In genomic region chr22:32985899-32986772, GRCh38 we compare ENCODE assay signal across 8 cellular contexts.
DNase-seq lines count a peak whose midpoint lies in the region; ATAC-seq and TF ChIP-seq lines count a peak whose summit lies in the region.

No MANE protein-coding gene starts in this region.

- H3K4me3 Mint-ChIP-seq in mesothelial cell of epicardium, result no peak overlapping the region

- no peaks in the 10 kb centered on the region for H3K36me3 ChIP-seq in stomach smooth muscle (ENCODE audit: control insufficient read depth in 2 of 2, insufficient read depth in 2 of 2, low read length in 2 of 2)

- peak overlapping the region; percentile 86 for H3K27ac Mint-ChIP-seq in mesothelial cell of epicardium

- H3K4me1 ChIP-seq in stomach smooth muscle (ENCODE audit: control insufficient read depth, insufficient read depth, low read length), result peaks cover 22% of the 10 kb centered on the region

- H3K4me3 ChIP-seq in stomach smooth muscle (ENCODE audit: low read length in 2 of 2), result no peak overlapping the region

- DNase-seq in activated gamma-delta T cell treated with Interleukin-2 at 50 U/mL for 16 hours, result peak; percentile 8
- DNase-seq in activated gamma-delta T cell (lab: John Stamatoyannopoulos, UW), result no peak
- DNase-seq in NCI-H2227 (lab: John Stamatoyannopoulos, UW; ENCODE audit: unreplicated experiment), result peak; percentile 67
- peak; percentile 46 to 55 for DNase-seq in activated CD4-positive, alpha-beta T cell treated with anti-CD3 and anti-CD28 coated beads, Interleukin-2, amount 50 U/mL, for 48 hours
- no peak for DNase-seq in epithelial cell of prostate (ENCODE audit: low read depth, low spot score)
- DNase-seq in mesothelial cell of epicardium (ENCODE audit: low spot score in 2 of 2, unreplicated experiment in 2 of 2), result peak; percentile 51 to 80

- H3K4me1 Mint-ChIP-seq in mesothelial cell of epicardium, result peaks cover 30% of the 10 kb centered on the region

- H3K9me3 ChIP-seq in stomach smooth muscle (ENCODE audit: control insufficient read depth in 2 of 2, low read length in 2 of 2), result no peaks in the 10 kb centered on the region

- peak overlapping the region; percentile 85 for H3K27ac ChIP-seq in epithelial cell of prostate
- H3K27ac ChIP-seq in stomach smooth muscle (ENCODE audit: low read length), result no peak overlapping the region

- H3K27me3 Mint-ChIP-seq in mesothelial cell of epicardium (ENCODE audit: low read depth), result peaks cover 3% of the 10 kb centered on the region

- no peak for ATAC-seq in HG03097 (IDR thresholded peaks at IDR 0.05; ENCODE audit: low FRiP score, unreplicated experiment)

- no peaks in the 10 kb centered on the region for H3K9me3 Mint-ChIP-seq in mesothelial cell of epicardium

- no peaks in the 10 kb centered on the region for H3K27me3 ChIP-seq in stomach smooth muscle (ENCODE audit: control insufficient read depth in 1 of 2, insufficient read depth in 2 of 2, low read length in 2 of 2)

- peak overlapping the region; percentile 5 to 36 for H3K9ac ChIP-seq in stomach smooth muscle (ENCODE audit: low read length in 2 of 2)

- peak; percentile 83 for TF ChIP-seq CTCF in mesothelial cell of epicardium (IDR thresholded peaks at IDR 0.05; ENCODE audit: unreplicated experiment)

- H3K36me3 Mint-ChIP-seq in mesothelial cell of epicardium, result no peaks in the 10 kb centered on the region

Comparison
In these comparisons a context has a peak if more than half of its experiments do, and no peak if none do; other contexts are left out.
1. DNase-seq: peak in activated gamma-delta T cell treated with Interleukin-2 at 50 U/mL for 16 hours (single experiment), NCI-H2227 (single experiment), activated CD4-positive, alpha-beta T cell treated with anti-CD3 and anti-CD28 coated beads, Interleukin-2, amount 50 U/mL, for 48 hours (2 of 2) and mesothelial cell of epicardium (2 of 2); none in activated gamma-delta T cell (single experiment) and epithelial cell of prostate (single experiment).